ENCODE assay signal across 4 cellular contexts in the genomic region with DNA sequence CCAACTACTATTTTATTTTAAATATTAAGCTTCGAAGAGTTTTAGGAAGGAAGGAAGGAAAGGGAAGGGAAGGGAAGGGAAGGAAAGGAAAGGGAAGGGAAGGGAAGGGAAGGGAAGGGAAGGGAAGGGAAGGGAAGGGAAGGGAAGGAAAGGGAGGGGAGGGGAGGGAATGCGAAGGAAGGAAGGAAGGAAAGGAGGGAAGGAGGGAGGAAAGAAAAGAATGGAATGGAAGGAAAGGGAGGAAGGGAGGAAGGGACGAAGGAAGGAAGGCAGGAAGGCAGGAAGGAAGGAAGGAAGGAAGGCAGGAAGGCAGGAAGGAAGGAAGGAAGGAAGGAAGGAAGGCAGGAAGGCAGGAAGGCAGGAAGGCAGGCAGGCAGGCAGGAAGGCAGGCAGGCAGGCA. TPM values are rescaled to one million over a fixed set of nuclear protein-coding genes. Genes with fewer than 3 reads are reported as not detected.
"Had no signal": no experiment of that assay in that cellular context is flagged by ENCODE, and none has a peak within 500 bp of the region (broad histone marks: within the 10 kb centered on the region; RNA-seq: fewer than 3 reads in every experiment).

No MANE protein-coding gene starts in this region.

RNA-seq across cellular contexts. Expression of a gene that starts 29.7 kb away (rescaled TPM):
- total RNA-seq: HT-29, HT1080, IMR-90 had no signal
- polyA plus RNA-seq: IgD-negative memory B cell, IMR-90 had no signal
